12 cellular contexts compared by ENCODE assay signal in the genomic region with DNA sequence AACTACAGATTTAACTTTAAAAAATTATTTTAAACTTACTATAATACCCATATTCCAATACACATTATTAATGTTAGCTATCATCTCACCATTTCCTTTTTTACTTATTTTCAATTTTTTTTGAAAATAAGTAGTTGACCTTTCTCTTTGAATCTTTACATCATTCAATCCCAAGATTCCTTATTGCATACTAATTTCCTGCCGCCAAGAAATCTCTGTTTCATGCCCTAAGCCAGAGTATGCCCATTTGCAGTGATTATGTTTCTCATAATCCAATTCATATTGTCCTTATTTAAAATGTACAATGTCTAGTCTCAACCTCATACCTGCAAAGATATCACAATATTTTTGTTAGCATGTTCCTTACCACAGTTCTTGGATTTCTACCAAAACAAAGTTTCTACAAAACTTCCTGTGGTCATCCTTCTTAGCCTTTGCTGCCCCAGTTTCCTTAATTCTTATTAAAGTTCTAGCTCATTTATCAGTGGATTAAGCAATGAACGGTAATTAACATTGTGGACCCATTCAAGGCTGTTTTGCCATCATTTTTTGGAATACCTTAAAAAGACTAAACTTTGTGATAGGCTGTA.
DNase-seq lines count a peak whose midpoint lies in the region; ATAC-seq, FAIRE-seq and TF ChIP-seq lines count a peak whose summit lies in the region.
"Had no signal": no experiment of that assay in that cellular context is flagged by ENCODE, and none has a peak within 500 bp of the region (broad histone marks: within the 10 kb centered on the region; RNA-seq: fewer than 3 reads in every experiment).

No MANE protein-coding gene starts in this region.

- no peak for TF ChIP-seq POLR2A in testis (IDR thresholded peaks at IDR 0.05)
- TF ChIP-seq POLR2A in tibial nerve (IDR thresholded peaks at IDR 0.05): no peak

- peaks cover 46% of the 10 kb centered on the region for H3K4me1 ChIP-seq in CD4-positive, CD25-positive, alpha-beta regulatory T cell (ENCODE audit: control insufficient read depth, insufficient read depth, low read length, poor library complexity, severe bottlenecking)
- H3K4me1 ChIP-seq in HUES64 (ENCODE audit: insufficient read depth, low read length): peaks cover 30% of the 10 kb centered on the region
- H3K4me1 ChIP-seq in testis: no peaks in the 10 kb centered on the region
- peaks cover 0 to 28% (median 10%) of the 10 kb centered on the region in 4 donors for H3K4me1 ChIP-seq in tibial nerve

- no peak for TF ChIP-seq CTCF in brain microvascular endothelial cell (IDR thresholded peaks at IDR 0.05; ENCODE audit: low read depth, low read length, missing control alignments)
- TF ChIP-seq CTCF in testis (IDR thresholded peaks at IDR 0.05): no peak
- no peak for TF ChIP-seq CTCF in tibial nerve (IDR thresholded peaks at IDR 0.05)

- POLR2A ChIA-PET in naive thymus-derived CD8-positive, alpha-beta T cell (lab: Charles Lee): interaction anchor here (0.7 to 1.2 kb wide), 2 partner anchors 34 to 141 kb away, joined by 3 read pairs; no protein-coding TSS in a partner anchor

- H3K4me3 ChIP-seq in CD4-positive, CD25-positive, alpha-beta regulatory T cell (ENCODE audit: low read depth, low read length): peak overlapping the region; percentile 34
- H3K4me3 ChIP-seq in HUES64 (ENCODE audit: low read length): no peak overlapping the region
- H3K4me3 ChIP-seq in brain microvascular endothelial cell (ENCODE audit: low read depth, low read length): no peak overlapping the region
- H3K4me3 ChIP-seq in testis: no peak overlapping the region
- H3K4me3 ChIP-seq in tibial nerve: no peak overlapping the region
- H3K4me3 ChIP-seq: BLaER1 treated with 17β-estradiol and CSF1 and Interleukin-3, amounts not matched to agents 10 nM and 100 nM; lung had no signal

- no peaks in the 10 kb centered on the region for H3K27me3 ChIP-seq in CD4-positive, CD25-positive, alpha-beta regulatory T cell (ENCODE audit: control insufficient read depth, insufficient read depth, low read length)
- no peaks in the 10 kb centered on the region for H3K27me3 ChIP-seq in HUES64 (ENCODE audit: insufficient read depth, low read length)
- H3K27me3 ChIP-seq in brain microvascular endothelial cell (replicated peaks): no peaks in the 10 kb centered on the region
- H3K27me3 ChIP-seq in testis: no peaks in the 10 kb centered on the region
- H3K27me3 ChIP-seq in tibial nerve: no peaks in the 10 kb centered on the region
- H3K27me3 ChIP-seq: BLaER1 treated with 17β-estradiol and CSF1 and Interleukin-3, amounts not matched to agents 10 nM and 100 nM had no signal

- ATAC-seq in CD4-positive, CD25-positive, alpha-beta regulatory T cell (ENCODE audit: low read depth in 2 of 2): no peak
- ATAC-seq in naive thymus-derived CD8-positive, alpha-beta T cell: no peak

- peaks cover 89% of the 10 kb centered on the region for H3K36me3 ChIP-seq in CD4-positive, CD25-positive, alpha-beta regulatory T cell (ENCODE audit: control insufficient read depth, insufficient read depth, low read length)
- H3K36me3 ChIP-seq in HUES64 (ENCODE audit: insufficient read depth, low read length) (peaks cover 3% of the 10 kb centered on the region; the same call in 1 of the 2 replicates), brain microvascular endothelial cell (replicated peaks) (peaks cover 20% of the 10 kb centered on the region), testis (ENCODE audit: low read depth, missing control alignments) (no peaks in the 10 kb centered on the region), tibial nerve (peaks cover 0 to 30% (median 0%) of the 10 kb centered on the region in 3 donors)

- peaks cover 0 to 13% (median 0%) of the 10 kb centered on the region in 7 donors for H3K9me3 Mint-ChIP-seq in CD4-positive, CD25-positive, alpha-beta regulatory T cell
- H3K9me3 Mint-ChIP-seq in naive thymus-derived CD8-positive, alpha-beta T cell: peaks cover 0 to 15% (median 6%) of the 10 kb centered on the region in 9 donors

- no peak overlapping the region for H3K9ac ChIP-seq in HUES64 (ENCODE audit: low read depth, low read length)

- 70% methylated on average over 2 of the region's 2 CpGs for WGBS in HUES64
- WGBS in testis, 2 donors: 75 to 80% methylated on average over 2 of the region's 2 CpGs
- WGBS in tibial nerve, 2 donors: 73 to 78% methylated on average over 2 of the region's 2 CpGs

- H3K4me3 Mint-ChIP-seq in CD4-positive, CD25-positive, alpha-beta regulatory T cell: peak overlapping the region in 3 of 4 donors; percentile 34 to 67 (median 43)
- peak overlapping the region in 7 of 10 donors; percentile 3 to 61 (median 28) for H3K4me3 Mint-ChIP-seq in naive thymus-derived CD8-positive, alpha-beta T cell
- H3K4me3 Mint-ChIP-seq: activated CD8-positive, alpha-beta memory T cell treated with anti-CD3 and anti-CD28 coated beads, Interleukin-2, amount 10 ng/mL, durations not matched to agents 7 days and 5 days had no signal

- no peak for FAIRE-seq in frontal cortex (lab: Jason Lieb, UNC)

- no peak for DNase-seq in CD4-positive, CD25-positive, alpha-beta regulatory T cell
- no peak for DNase-seq in brain microvascular endothelial cell
- DNase-seq in naive thymus-derived CD8-positive, alpha-beta T cell: no peak
- no peak for DNase-seq in testis
- DNase-seq in frontal cortex (ENCODE audit: low spot score in 2 of 2): no peak
- no peak for DNase-seq in tibial nerve (ENCODE audit: low spot score in 2 of 2)
- no peak for DNase-seq in COLO829 (ENCODE audit: low spot score)
- DNase-seq: activated CD8-positive, alpha-beta memory T cell treated with anti-CD3 and anti-CD28 coated beads, Interleukin-2, amount 10 ng/mL, durations not matched to agents 7 days and 5 days; NCI-H2107 had no signal

- H3K27ac Mint-ChIP-seq in CD4-positive, CD25-positive, alpha-beta regulatory T cell: peak overlapping the region; percentile 87 to 95 (median 90)
- H3K27ac Mint-ChIP-seq in naive thymus-derived CD8-positive, alpha-beta T cell: peak overlapping the region; percentile 74 to 98 (median 94)
- H3K27ac Mint-ChIP-seq: activated CD8-positive, alpha-beta memory T cell treated with anti-CD3 and anti-CD28 coated beads, Interleukin-2, amount 10 ng/mL, durations not matched to agents 7 days and 5 days had no signal

- in situ Hi-C loops in brain microvascular endothelial cell (cut with HindIII; ENCODE audit: low pct_ligation_motif_present, low sequenced_read_pairs): no loop called here

- no peaks in the 10 kb centered on the region for H3K27me3 Mint-ChIP-seq in CD4-positive, CD25-positive, alpha-beta regulatory T cell
- H3K27me3 Mint-ChIP-seq in naive thymus-derived CD8-positive, alpha-beta T cell: no peaks in the 10 kb centered on the region
- H3K27me3 Mint-ChIP-seq: activated CD8-positive, alpha-beta memory T cell treated with anti-CD3 and anti-CD28 coated beads, Interleukin-2, amount 10 ng/mL, durations not matched to agents 7 days and 5 days had no signal

- peaks cover 50 to 80% (median 64%) of the 10 kb centered on the region in 4 donors for H3K4me1 Mint-ChIP-seq in CD4-positive, CD25-positive, alpha-beta regulatory T cell
- H3K4me1 Mint-ChIP-seq in naive thymus-derived CD8-positive, alpha-beta T cell: peaks cover 24 to 84% (median 71%) of the 10 kb centered on the region in 4 donors

- no peak for TF ChIP-seq EP300 in tibial nerve (IDR thresholded peaks at IDR 0.05)

- intact Hi-C loops in testis (cut with DNase I; ENCODE audit: low total_unique reads): no loop called here

- H3K27ac ChIP-seq in CD4-positive, CD25-positive, alpha-beta regulatory T cell (ENCODE audit: insufficient read depth, low read length, poor library complexity, severe bottlenecking): peak overlapping the region; percentile 37
- H3K27ac ChIP-seq in HUES64 (ENCODE audit: low read depth, low read length): peak overlapping the region; percentile 74
- peak overlapping the region; percentile 95 for H3K27ac ChIP-seq in brain microvascular endothelial cell
- no peak overlapping the region for H3K27ac ChIP-seq in testis
- H3K27ac ChIP-seq in tibial nerve: peak overlapping the region in 1 of 4 donors; percentile 47

- H3K9me3 ChIP-seq in CD4-positive, CD25-positive, alpha-beta regulatory T cell (ENCODE audit: control insufficient read depth in 2 of 2, low read length in 2 of 2): peaks cover 5 to 8% of the 10 kb centered on the region in 2 experiments
- H3K9me3 ChIP-seq in HUES64 (ENCODE audit: insufficient read depth, low read depth, low read length): 0 out of 2 replicates have a peak, but pooled peaks cover 3% of the 10 kb centered on the region
- H3K9me3 ChIP-seq in testis: no peaks in the 10 kb centered on the region
- H3K9me3 ChIP-seq in tibial nerve: peaks cover 0 to 6% (median 0%) of the 10 kb centered on the region in 4 donors

- peaks cover 84% of the 10 kb centered on the region for H3K36me3 Mint-ChIP-seq in CD4-positive, CD25-positive, alpha-beta regulatory T cell
- H3K36me3 Mint-ChIP-seq in naive thymus-derived CD8-positive, alpha-beta T cell: peaks cover 26 to 95% (median 81%) of the 10 kb centered on the region in 3 donors

Comparison
In these comparisons a context has a peak if more than half of its experiments do, and no peak if none do; other contexts are left out.
1. H3K27ac ChIP-seq: peak in CD4-positive, CD25-positive, alpha-beta regulatory T cell (single experiment), HUES64 (single experiment) and brain microvascular endothelial cell (single experiment); none in testis (0 of 2).